ENCODE assay signal across 18 cellular contexts in genomic region chr11:87082590-87082989, GRCh38. TPM values are rescaled to one million over a fixed set of nuclear protein-coding genes. Genes with fewer than 3 reads are reported as not detected.
DNase-seq lines count a peak whose midpoint lies in the region; ATAC-seq, FAIRE-seq and TF ChIP-seq lines count a peak whose summit lies in the region.
"Had no signal": no experiment of that assay in that cellular context is flagged by ENCODE, and none has a peak within 500 bp of the region (broad histone marks: within the 10 kb centered on the region; RNA-seq: fewer than 3 reads in every experiment).

No MANE protein-coding gene starts in this region.

- in situ Hi-C loops in G401 (cut with HindIII; ENCODE audit: low sequenced_read_pairs): no loop called here

- CTCF ChIA-PET in A549 (lab: Yijun Ruan, JAX): interaction anchor here (1.4 kb wide), 1 partner anchor 9 kb away, joined by 4 read pairs; no protein-coding TSS in a partner anchor

- H3K4me1 ChIP-seq in A549 (no peaks in the 10 kb centered on the region), iPS-20b (ENCODE audit: insufficient read depth, low read length) (peaks cover 28% of the 10 kb centered on the region; the same call in 1 of the 2 replicates)

- H3K27me3 ChIP-seq in iPS-20b (ENCODE audit: insufficient read depth, low read length): peaks cover 48% of the 10 kb centered on the region

- FAIRE-seq in A549 (lab: Jason Lieb, UNC): no peak
- FAIRE-seq in G401.6 (lab: Jason Lieb, UNC): peak; percentile 47

- DNase-seq in A549 (ENCODE audit: low read depth in 1 of 2, low spot score in 1 of 2): no peak
- DNase-seq in SK-N-MC (ENCODE audit: low read depth, low spot score): no peak
- no peak for DNase-seq in posterior vena cava (ENCODE audit: low spot score)
- no peak for DNase-seq in NCI-H187 treated with DMSO at 0.1 percent for 48 hours (lab: John Stamatoyannopoulos, UW)
- no peak for DNase-seq in G401 (ENCODE audit: low spot score)
- DNase-seq in epidermal melanocyte (ENCODE audit: insufficient read length, low spot score): no peak
- DNase-seq: CD4-positive, CD25-positive, alpha-beta regulatory T cell; EL; HCEC 1CT; Kasumi-1; MM.1S; NCI-H1092 treated with DMSO at 0.1 percent for 48 hours; NCI-H1694; NCI-H2107; NCI-H2227 treated with DMSO at 0.1 percent for 48 hours; NCI-H524 had no signal

- 70% methylated on average over 3 of the region's 3 CpGs for WGBS in A549 (ENCODE audit: missing lambda C conversion rate)

- H3K27ac ChIP-seq in A549 (no peak overlapping the region), SK-N-MC (no peak overlapping the region), iPS-20b (ENCODE audit: low read length) (no peak overlapping the region)

- no peak overlapping the region for H3K4me3 ChIP-seq in A549
- H3K4me3 ChIP-seq in SK-N-MC: peak overlapping the region; percentile 20
- peak overlapping the region; percentile 36; the same call in 1 of the 2 replicates for H3K4me3 ChIP-seq in iPS-20b (ENCODE audit: low read length)

- H3K9me3 ChIP-seq in A549 (no peaks in the 10 kb centered on the region), SK-N-MC (ENCODE audit: low read depth, low read length) (no peaks in the 10 kb centered on the region; the same call in 1 of the 2 replicates), iPS-20b (ENCODE audit: insufficient read depth, low read depth, low read length) (peaks cover 14% of the 10 kb centered on the region; the same call in 1 of the 2 replicates)

- no peak for TF ChIP-seq EP300 in A549 (IDR thresholded peaks at IDR 0.05)

- H3K9ac ChIP-seq in SK-N-MC (ENCODE audit: insufficient read length): peak overlapping the region; percentile 9
- H3K9ac ChIP-seq in iPS-20b (ENCODE audit: low read depth, low read length): no peak overlapping the region

- no peak for TF ChIP-seq RAD21 in A549 (conservative IDR thresholded peaks at IDR 0.05 in 1 of 2, IDR thresholded peaks at IDR 0.05 in 1 of 2)

- no peak overlapping the region for H3K4me2 ChIP-seq in A549

- H3K36me3 ChIP-seq in SK-N-MC (ENCODE audit: insufficient read depth, low read length): peaks cover 6% of the 10 kb centered on the region
- peaks cover 9% of the 10 kb centered on the region; the same call in 1 of the 2 replicates for H3K36me3 ChIP-seq in iPS-20b (ENCODE audit: insufficient read depth, low read depth, low read length)

- intact Hi-C loops in posterior vena cava (cut with DNase I): no loop called here

- no peak for TF ChIP-seq CTCF in A549 (IDR thresholded peaks at IDR 0.05)

- no peak for TF ChIP-seq POLR2A in A549 (IDR thresholded peaks at IDR 0.05; ENCODE audit: low read length)

- ATAC-seq in A549: no peak

- POLR2A ChIA-PET in A549 (lab: Yijun Ruan, JAX): no interaction called here

TF ChIP-seq in A549, 52 proteins besides CTCF, POLR2A, EP300 and RAD21:
- TF ChIP-seq ELK1 (IDR thresholded peaks at IDR 0.05; ENCODE audit: low read depth, low read length) (no peak), SREBF2 (IDR thresholded peaks at IDR 0.05) (no peak), USF2 (IDR thresholded peaks at IDR 0.05) (no peak), MAFK (IDR thresholded peaks at IDR 0.05; ENCODE audit: partially characterized antibody) (peak; percentile 7), EHMT2 (IDR thresholded peaks at IDR 0.05; ENCODE audit: low read depth) (no peak), RCOR1 (IDR thresholded peaks at IDR 0.05; ENCODE audit: low read depth, low read length) (no peak)

RNA-seq across cellular contexts. Expression of gene TMEM135, which starts 44.9 kb away (rescaled TPM):
- 17.7 and 18.4 TPM in 2 replicates for polyA plus RNA-seq in A549 (2011; rRNA removed)
- polyA plus RNA-seq in A549 (2012; cell fraction: cytosol; rRNA removed): 5.4 and 7.2 TPM in 2 replicates
- polyA plus RNA-seq in A549 (2012; cell fraction: nucleus; rRNA removed): 7.2 and 13.8 TPM in 2 replicates
- 10.7 to 18.5 TPM (median 17.8 TPM) in 3 replicates for polyA plus RNA-seq in A549 (2017; fragmentation: RNase III; extraction: RNeasy Plus Mini Kit Qiagen cat#74134 plus additional on column Dnase treatment)
- 12.8 and 20.2 TPM in 2 replicates for polyA minus RNA-seq in A549 (2011; rRNA and poly(A)+ RNA removed)
- 10 to 100 TPM; 16.2 to 25.2 TPM for total RNA-seq in posterior vena cava
- 67.1 and 83.3 TPM in 2 replicates for total RNA-seq in G401 (2014; rRNA removed; shearing (Covaris generic))
